15 cellular contexts compared by ENCODE assay signal in the genomic region with DNA sequence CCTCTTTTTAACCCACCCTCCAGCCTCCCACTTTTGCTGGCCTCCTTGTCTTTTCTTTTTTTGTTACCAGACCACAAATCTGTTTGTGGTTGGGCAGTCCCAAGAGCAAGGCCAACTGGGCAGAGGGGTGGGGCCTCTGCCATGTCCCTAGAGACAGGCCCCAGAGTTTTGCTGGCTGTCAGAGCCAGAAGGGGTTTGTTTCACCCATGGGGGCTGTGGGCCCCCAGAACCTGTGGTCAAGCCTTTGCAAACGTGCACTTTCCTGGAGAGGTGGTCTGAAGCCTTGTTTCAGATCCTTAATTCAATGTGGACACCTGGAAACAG. TPM values are rescaled to one million over a fixed set of nuclear protein-coding genes. Genes with fewer than 3 reads are reported as not detected.
DNase-seq lines count a peak whose midpoint lies in the region; ATAC-seq and TF ChIP-seq lines count a peak whose summit lies in the region.
"Had no signal": no experiment of that assay in that cellular context is flagged by ENCODE, and none has a peak within 500 bp of the region (broad histone marks: within the 10 kb centered on the region; RNA-seq: fewer than 3 reads in every experiment).

No MANE protein-coding gene starts in this region.

- H3K27me3 ChIP-seq in Peyer's patch (no peaks in the 10 kb centered on the region), skeletal muscle tissue (ENCODE audit: control insufficient read depth in 3 of 3, insufficient read depth in 3 of 3, low read length in 3 of 3) (no peaks in the 10 kb centered on the region), mesendoderm (ENCODE audit: insufficient read depth, low read length, poor library complexity) (no peaks in the 10 kb centered on the region)

- peaks cover 7 to 25% of the 10 kb centered on the region in 2 donors for H3K36me3 Mint-ChIP-seq in CD14-positive monocyte
- no peaks in the 10 kb centered on the region for H3K36me3 Mint-ChIP-seq in glutamatergic neuron (ENCODE audit: unreplicated experiment)

- no peak overlapping the region for H4K5ac ChIP-seq in mesendoderm (ENCODE audit: low read length)

- peaks cover 52% of the 10 kb centered on the region for H3K79me1 ChIP-seq in mesendoderm (ENCODE audit: low read length)

- H2BK15ac ChIP-seq in mesendoderm (replicated peaks; ENCODE audit: low read depth), result no peak overlapping the region

- H3K27ac Mint-ChIP-seq in CD14-positive monocyte (peak overlapping the region in 6 of 7 donors; percentile 85 to 100 (median 92)), glutamatergic neuron (ENCODE audit: unreplicated experiment) (no peak overlapping the region)

- no peak for DNase-seq in CD14-positive monocyte (ENCODE audit: low spot score)
- DNase-seq in Peyer's patch, result no peak
- peak; percentile 45 for DNase-seq in glomerular visceral epithelial cell (ENCODE audit: extremely low spot score)
- no peak for DNase-seq in mesendoderm
- no peak for DNase-seq in glutamatergic neuron
- DNase-seq: DMS79 treated with DMSO at 0.1 percent for 48 hours; H9; NCI-H1436; NCI-H524 treated with DMSO at 0.1 percent for 48 hours; stimulated activated CD4-positive, alpha-beta T cell treated with anti-CD3 and anti-CD28 coated beads, Interleukin-12 subunit alpha, Interleukin-12 subunit beta, amount 100 ng/mL, for 4 hours had no signal

- no peak overlapping the region for H3K4me3 ChIP-seq in Peyer's patch
- no peak overlapping the region for H3K4me3 ChIP-seq in skeletal muscle tissue (ENCODE audit: low read length in 3 of 3)
- no peak overlapping the region for H3K4me3 ChIP-seq in mesendoderm (ENCODE audit: low read length)

- H3K4me1 Mint-ChIP-seq in CD14-positive monocyte (peaks cover 99% of the 10 kb centered on the region), glutamatergic neuron (ENCODE audit: low read depth, unreplicated experiment) (peaks cover 57% of the 10 kb centered on the region)

- H3K36me3 ChIP-seq in Peyer's patch (no peaks in the 10 kb centered on the region), skeletal muscle tissue (ENCODE audit: control insufficient read depth in 3 of 3, insufficient read depth in 3 of 3, low read length in 3 of 3) (no peaks in the 10 kb centered on the region), mesendoderm (ENCODE audit: control insufficient read depth, insufficient read depth, low read length) (no peaks in the 10 kb centered on the region)

- H3K79me2 ChIP-seq in mesendoderm (ENCODE audit: control insufficient read depth, insufficient read depth, low read length), result peaks cover 97% of the 10 kb centered on the region

- no peak for ATAC-seq in GM18858 (IDR thresholded peaks at IDR 0.05; ENCODE audit: unreplicated experiment)
- no peak for ATAC-seq in GM18873 (IDR thresholded peaks at IDR 0.05; ENCODE audit: low FRiP score, unreplicated experiment)

- no peak overlapping the region for H3K23ac ChIP-seq in mesendoderm (ENCODE audit: low read length)

- H3K27me3 Mint-ChIP-seq in CD14-positive monocyte (ENCODE audit: low read depth in 3 of 3) (peaks cover 0 to 5% (median 0%) of the 10 kb centered on the region in 3 donors), glutamatergic neuron (ENCODE audit: unreplicated experiment) (peaks cover 16% of the 10 kb centered on the region)

- no peak for TF ChIP-seq POLR2A in Peyer's patch (IDR thresholded peaks at IDR 0.05)

- H3K18ac ChIP-seq in mesendoderm (ENCODE audit: low read length), result no peak overlapping the region

- H3K9ac ChIP-seq in skeletal muscle tissue (ENCODE audit: low read depth in 1 of 3, low read length in 3 of 3), result peak overlapping the region in 1 of 3 donors; percentile 60
- H3K9ac ChIP-seq in mesendoderm (ENCODE audit: low read length), result no peak overlapping the region

- intact Hi-C loops in CD14-positive monocyte (cut with micrococcal nuclease), result no loop called here

- H2BK120ac ChIP-seq in mesendoderm (ENCODE audit: low read depth, low read length), result no peak overlapping the region

- H3K4me3 Mint-ChIP-seq in CD14-positive monocyte (peak overlapping the region in 1 of 2 donors; percentile 82), glutamatergic neuron (ENCODE audit: unreplicated experiment) (no peak overlapping the region)
- H3K4me3 Mint-ChIP-seq: H9 had no signal

- no peak overlapping the region for H3K4me2 ChIP-seq in mesendoderm (ENCODE audit: low read length)

- H3K9me3 ChIP-seq in Peyer's patch (no peaks in the 10 kb centered on the region), skeletal muscle tissue (ENCODE audit: control insufficient read depth in 3 of 3, low read length in 3 of 3) (no peaks in the 10 kb centered on the region)

- no CpG with 5 or more reads among the region's 1 CpG for WGBS in mesendoderm (ENCODE audit: extremely low coverage, insufficient coverage, low lambda C conversion rate)

- no peak overlapping the region for H2AK5ac ChIP-seq in mesendoderm (ENCODE audit: low read length)

- H3K9me3 Mint-ChIP-seq in CD14-positive monocyte (peaks cover 0 to 3% (median 0%) of the 10 kb centered on the region in 7 donors), glutamatergic neuron (ENCODE audit: unreplicated experiment) (peaks cover 11% of the 10 kb centered on the region)
- H3K9me3 Mint-ChIP-seq: H9, neural crest cell had no signal

- no peak overlapping the region for H2BK5ac ChIP-seq in mesendoderm (ENCODE audit: low read length)

- H3K27ac ChIP-seq in Peyer's patch (peak overlapping the region in 3 of 4 donors; percentile 70 to 94 (median 82)), skeletal muscle tissue (ENCODE audit: low read depth, low read length) (peak overlapping the region; percentile 36), mesendoderm (ENCODE audit: low read depth, low read length) (no peak overlapping the region)
- H3K27ac ChIP-seq: epithelial cell of prostate had no signal

- no peak overlapping the region for H3K56ac ChIP-seq in mesendoderm (ENCODE audit: low read length)

- H3K4ac ChIP-seq in mesendoderm (ENCODE audit: low read depth, low read length), result no peak overlapping the region

- TF ChIP-seq CTCF in CD14-positive monocyte (IDR thresholded peaks at IDR 0.05), result no peak
- no peak for TF ChIP-seq CTCF in Peyer's patch (IDR thresholded peaks at IDR 0.05)
- TF ChIP-seq CTCF in glutamatergic neuron (IDR thresholded peaks at IDR 0.05; ENCODE audit: partially characterized antibody, unreplicated experiment), result no peak

- H4K8ac ChIP-seq in mesendoderm (ENCODE audit: low read depth, low read length), result no peak overlapping the region

- H3K4me1 ChIP-seq in Peyer's patch (peaks cover 0 to 100% (median 48%) of the 10 kb centered on the region in 4 donors), skeletal muscle tissue (ENCODE audit: control insufficient read depth in 3 of 3, insufficient read depth in 3 of 3, low read length in 3 of 3) (peaks cover 88 to 93% (median 93%) of the 10 kb centered on the region in 3 donors), mesendoderm (ENCODE audit: control insufficient read depth, low read depth, low read length) (peaks cover 26% of the 10 kb centered on the region)

RNA-seq across cellular contexts. Expression of gene ZMIZ1, which starts 10.3 kb away (rescaled TPM):
- 1 to 10 TPM; 3.3 to 8.9 TPM for polyA plus RNA-seq in CD14-positive monocyte
- total RNA-seq in Peyer's patch (10 to 100 TPM; 40.4 to 86.7 (median 73.2) TPM), skeletal muscle tissue (11.5 TPM), glutamatergic neuron (ENCODE audit: unreplicated experiment) (230 TPM)
- 23.7 TPM for polyA plus RNA-seq in mesendoderm (2013, experiment 1 of 2)
- 23.1 TPM for polyA plus RNA-seq in mesendoderm (2013, experiment 2 of 2)
